ENCODE assay signal across 1 cellular context in genomic region chr6:119128252-119128912, GRCh38.
TF ChIP-seq lines count a peak whose summit lies in the region.

No MANE protein-coding gene starts in this region.

TF ChIP-seq in HCT116, 20 proteins besides CTCF, POLR2A, EP300 and RAD21:
- TF ChIP-seq, protein P1, sequence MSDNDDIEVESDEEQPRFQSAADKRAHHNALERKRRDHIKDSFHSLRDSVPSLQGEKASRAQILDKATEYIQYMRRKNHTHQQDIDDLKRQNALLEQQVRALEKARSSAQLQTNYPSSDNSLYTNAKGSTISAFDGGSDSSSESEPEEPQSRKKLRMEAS (IDR thresholded peaks at IDR 0.05) = no peak
- TF ChIP-seq SRF (IDR thresholded peaks at IDR 0.05; ENCODE audit: low read depth) (no peak), REST (IDR thresholded peaks at IDR 0.05; ENCODE audit: low read depth) (no peak), ZBTB33 (IDR thresholded peaks at IDR 0.05; ENCODE audit: extremely low read depth, insufficient replicate concordance, low read length) (no peak), EGR1 (IDR thresholded peaks at IDR 0.05; ENCODE audit: low read depth) (no peak), EZH2phosphoT487 (IDR thresholded peaks at IDR 0.05; ENCODE audit: borderline replicate concordance) (no peak), SIN3A (IDR thresholded peaks at IDR 0.05; ENCODE audit: low read depth) (no peak), EZH2 (IDR thresholded peaks at IDR 0.05) (no peak), ATF3 (IDR thresholded peaks at IDR 0.05) (no peak), SP1 (IDR thresholded peaks at IDR 0.05; ENCODE audit: low read depth) (no peak), ZNF274 (IDR thresholded peaks at IDR 0.05; ENCODE audit: low read depth, low read length) (no peak), TCF7L2 (IDR thresholded peaks at IDR 0.05; ENCODE audit: borderline replicate concordance, extremely low read depth, insufficient read depth, insufficient read length) (no peak), YY1 (IDR thresholded peaks at IDR 0.05; ENCODE audit: extremely low read depth, insufficient replicate concordance, low read depth, low read length) (no peak), FOSL1 (IDR thresholded peaks at IDR 0.05; ENCODE audit: low read depth) (no peak), ZFX (IDR thresholded peaks at IDR 0.05) (no peak), CEBPB (IDR thresholded peaks at IDR 0.05; ENCODE audit: low read depth) (no peak), CBX3 (IDR thresholded peaks at IDR 0.05; ENCODE audit: low read depth) (no peak), POLR2AphosphoS5 (IDR thresholded peaks at IDR 0.05; ENCODE audit: low read depth, low read length) (no peak), ELF1 (IDR thresholded peaks at IDR 0.05; ENCODE audit: borderline replicate concordance, low read depth) (no peak)
